ENCODE assay signal across 8 cellular contexts in the genomic region with DNA sequence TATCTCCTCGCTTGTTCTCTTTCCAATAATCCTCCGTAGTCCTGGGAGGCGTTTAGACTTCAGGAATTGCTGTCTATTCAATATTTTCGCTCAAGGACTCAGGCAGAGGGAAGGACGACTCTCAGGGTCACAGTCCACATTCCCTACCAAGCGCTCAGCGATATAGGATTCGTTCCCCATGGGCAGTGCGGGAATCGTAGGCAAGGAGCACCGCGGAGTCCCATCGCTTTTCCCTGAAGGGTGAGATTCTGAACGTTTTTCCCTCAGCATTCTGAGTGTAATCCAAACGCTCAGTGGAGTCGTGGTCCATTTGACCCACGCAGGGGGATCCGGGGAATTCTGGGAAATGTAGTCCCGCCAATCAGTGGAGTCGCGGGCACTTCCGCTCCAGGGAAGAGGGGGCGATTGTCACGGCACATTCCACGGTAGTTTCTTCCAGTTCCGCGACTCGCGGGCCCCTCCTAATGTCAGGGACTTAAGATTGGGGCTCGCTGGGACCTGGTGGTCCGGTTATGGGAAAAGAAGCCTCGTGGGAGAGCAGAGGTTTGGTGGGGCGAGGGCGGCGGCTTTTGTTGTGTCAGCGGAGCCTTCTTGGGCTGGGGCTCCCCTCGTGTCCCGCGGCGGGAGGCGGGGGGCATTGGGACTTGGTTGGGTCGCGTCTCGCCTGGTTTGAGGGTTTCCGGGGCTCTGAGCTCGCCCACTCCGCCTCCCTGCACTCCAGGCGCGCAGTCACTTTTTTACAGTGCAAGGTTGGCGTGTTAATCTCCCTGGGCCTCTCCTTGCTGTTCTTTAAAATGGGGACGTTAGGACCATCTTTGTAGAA. TPM values are rescaled to one million over a fixed set of nuclear protein-coding genes. Genes with fewer than 3 reads are reported as not detected.
DNase-seq lines count a peak whose midpoint lies in the region; ATAC-seq and TF ChIP-seq lines count a peak whose summit lies in the region.

A gene (plus strand): TSS at position 364 of the 823 bp plus-strand sequence. CDS start 3,079 bp downstream, outside the sequence.

- peak within 1 kb of the TSS; percentile 34 for H2BK5ac ChIP-seq in trophoblast cell (ENCODE audit: low read depth, low read length, poor library complexity)

- no peak within 1 kb of the TSS for H2AK5ac ChIP-seq in trophoblast cell (ENCODE audit: low read length)

- intact Hi-C loops in T-helper 1 cell treated with Interleukin-12 subunit alpha and Interleukin-12 subunit beta and Interleukin-4 antibody, amounts not matched to agents 30 ng/mL and 1 ng/mL, for 36 hours (cut with micrococcal nuclease): loop anchor here (1.0 to 2.0 kb wide), 5 partner anchors 24 to 71 kb away; a partner anchor contains a TSS
- intact Hi-C loops in adrenal gland (cut with DNase I) (no loop called here), heart left ventricle (cut with DNase I) (loop anchor here in 3 of 10 donors (1.0 to 2.0 kb wide), 5 partner anchors 23 to 65 kb away; a partner anchor contains a TSS), tibial artery (cut with DNase I; ENCODE audit: low total_unique reads) (no loop called here)

- H3K14ac ChIP-seq in trophoblast cell (ENCODE audit: low read length): peak within 1 kb of the TSS; percentile 65

- H3K9ac ChIP-seq in trophoblast cell (ENCODE audit: low read length): peak within 1 kb of the TSS; percentile 81

- H3K4me1 ChIP-seq in adrenal gland (replicated peaks in 1 of 2) (peaks cover 12 to 15% of the 10 kb centered on the region in 2 donors), heart left ventricle (peaks cover 0 to 19% (median 12%) of the 10 kb centered on the region in 12 donors), trophoblast cell (ENCODE audit: control insufficient read depth in 1 of 2, insufficient read depth in 2 of 2, low read length in 2 of 2) (peaks cover 0 to 3% of the 10 kb centered on the region in 2 experiments), tibial artery (peaks cover 0 to 18% (median 2%) of the 10 kb centered on the region in 4 donors)

- 0 to 1% (median 0%) methylated on average over 28 to 51 of the region's 51 CpGs for WGBS in adrenal gland, 4 donors
- 0 to 1% (median 1%) methylated on average over 44 to 51 of the region's 51 CpGs for WGBS in heart left ventricle, 4 donors
- no CpG with 5 or more reads among the region's 51 CpGs for WGBS in trophoblast cell (ENCODE audit: extremely low coverage, insufficient coverage, insufficient read length)

- H3K4ac ChIP-seq in trophoblast cell (ENCODE audit: low read depth, low read length): peak within 1 kb of the TSS; percentile 9

- TF ChIP-seq CTCF in adrenal gland (IDR thresholded peaks at IDR 0.05) (no peak), heart left ventricle (IDR thresholded peaks at IDR 0.05) (peak in 2 of 12 donors; percentile 8 to 17), tibial artery (IDR thresholded peaks at IDR 0.05) (no peak)

- H3K79me2 ChIP-seq in trophoblast cell (ENCODE audit: control insufficient read depth, insufficient read depth, low read length, poor library complexity): peaks cover 2% of the 10 kb centered on the region

- H3K4me2 ChIP-seq in trophoblast cell (ENCODE audit: low read length): peak within 1 kb of the TSS; percentile 82

- H3K36me3 ChIP-seq in MG63 (peaks cover 26% of the 10 kb centered on the region), adrenal gland (replicated peaks in 1 of 2) (peaks cover 0 to 16% of the 10 kb centered on the region in 2 donors), heart left ventricle (peaks cover 0 to 25% (median 22%) of the 10 kb centered on the region in 9 donors), trophoblast cell (ENCODE audit: control insufficient read depth in 1 of 2, insufficient read depth in 2 of 2, low read length in 2 of 2) (peaks cover 5 to 7% of the 10 kb centered on the region in 2 experiments), tibial artery (peaks cover 24 to 25% (median 25%) of the 10 kb centered on the region in 3 donors)

- peak within 1 kb of the TSS; percentile 58 for H3K18ac ChIP-seq in trophoblast cell (ENCODE audit: low read length)

- H4K8ac ChIP-seq in trophoblast cell (ENCODE audit: low read depth, low read length): peak within 1 kb of the TSS; percentile 79

- peak within 1 kb of the TSS; percentile 60 for H4K91ac ChIP-seq in trophoblast cell (ENCODE audit: low read depth, low read length)

- peak; percentile 1 to 57 for TF ChIP-seq POLR2A in adrenal gland (IDR thresholded peaks at IDR 0.05)
- peak in 1 of 2 donors; percentile 54 for TF ChIP-seq POLR2A in heart left ventricle (IDR thresholded peaks at IDR 0.05)

- DNase-seq in COLO829 (ENCODE audit: low spot score) (peak; percentile 92), MG63 (peak; percentile 88), adrenal gland (peak; percentile 81 to 93 (median 87)), heart left ventricle (peak; percentile 85 to 91 (median 90)), trophoblast cell (peak; percentile 65 to 76), tibial artery (peak; percentile 81 to 91)

- H3K9me3 ChIP-seq in MG63 (peaks cover 8% of the 10 kb centered on the region), adrenal gland (replicated peaks in 1 of 3) (no peaks in the 10 kb centered on the region), heart left ventricle (no peaks in the 10 kb centered on the region), trophoblast cell (ENCODE audit: insufficient read depth, low read depth, low read length) (no peaks in the 10 kb centered on the region), tibial artery (peaks cover 0 to 4% (median 0%) of the 10 kb centered on the region in 3 donors)

- H3K27ac ChIP-seq in adrenal gland: peak within 1 kb of the TSS; percentile 42 to 72 (median 66)
- peak within 1 kb of the TSS; percentile 61 to 90 (median 84) for H3K27ac ChIP-seq in heart left ventricle
- H3K27ac ChIP-seq in trophoblast cell (ENCODE audit: low read depth, low read length): peak within 1 kb of the TSS; percentile 14
- H3K27ac ChIP-seq in tibial artery: peak within 1 kb of the TSS; percentile 73 to 83

- H3K4me3 ChIP-seq in MG63 (peak within 1 kb of the TSS; percentile 82), adrenal gland (peak within 1 kb of the TSS; percentile 68 to 83 (median 72)), heart left ventricle (peak within 1 kb of the TSS; percentile 62 to 98 (median 89)), trophoblast cell (ENCODE audit: low read depth, low read length) (peak within 1 kb of the TSS; percentile 90), tibial artery (peak within 1 kb of the TSS; percentile 72 to 75)

- ATAC-seq in GM21526 (IDR thresholded peaks at IDR 0.05; ENCODE audit: low FRiP score, unreplicated experiment) (peak; percentile 70), heart left ventricle (peak; percentile 93 to 99 (median 98))

- peak within 1 kb of the TSS; percentile 38 for H4K12ac ChIP-seq in trophoblast cell (ENCODE audit: low read depth, low read length)

- no peaks in the 10 kb centered on the region for H3K27me3 ChIP-seq in MG63
- H3K27me3 ChIP-seq in adrenal gland: no peaks in the 10 kb centered on the region
- no peaks in the 10 kb centered on the region for H3K27me3 ChIP-seq in heart left ventricle
- H3K27me3 ChIP-seq in trophoblast cell (ENCODE audit: insufficient read depth, low read length): no peaks in the 10 kb centered on the region
- no peaks in the 10 kb centered on the region for H3K27me3 ChIP-seq in tibial artery

- H3K23ac ChIP-seq in trophoblast cell (ENCODE audit: low read length): no peak within 1 kb of the TSS

- H2BK12ac ChIP-seq in trophoblast cell (ENCODE audit: low read length): no peak within 1 kb of the TSS

- peaks cover 6% of the 10 kb centered on the region for H3K79me1 ChIP-seq in trophoblast cell (ENCODE audit: low read length)

- H2BK120ac ChIP-seq in trophoblast cell (ENCODE audit: insufficient read depth, low read length, poor library complexity): peak within 1 kb of the TSS; percentile 27

- H2AFZ ChIP-seq in trophoblast cell (ENCODE audit: insufficient read depth, low read length, poor library complexity): peak within 1 kb of the TSS; percentile 65

RNA-seq across cellular contexts. Expression of the gene that starts here (rescaled TPM):
- total RNA-seq in MG63 (2014; rRNA removed; shearing (Covaris generic); ENCODE audit: low replicate concordance): 3.9 and 10.0 TPM in 2 replicates
- total RNA-seq in T-helper 1 cell treated with Interleukin-12 subunit alpha and Interleukin-12 subunit beta and Interleukin-4 antibody, amounts not matched to agents 30 ng/mL and 1 ng/mL, for 36 hours: 11.7 and 13.2 TPM in 2 replicates
- total RNA-seq in adrenal gland: 10 to 100 TPM in 7 of 8 donors, 1 to 10 TPM in 1; 5.9 to 15.2 (median 13.3) TPM
- 10 to 100 TPM in 1 of 3 donors, 1 to 10 TPM in 2; 2.4 to 11.0 (median 5.1) TPM for polyA plus RNA-seq in adrenal gland
- 10 to 100 TPM in 3 of 9 donors, 1 to 10 TPM in 6; 4.6 to 12.8 (median 9.4) TPM for total RNA-seq in heart left ventricle
- 1 to 10 TPM; 4.5 to 4.7 TPM for polyA plus RNA-seq in heart left ventricle
- 3.7 and 3.8 TPM in 2 replicates for polyA plus RNA-seq in trophoblast cell (2013)

Comparison
In these comparisons a context has a peak if more than half of its experiments do, and no peak if none do; other contexts are left out.
1. Peak in every context shown above with its lines: DNase-seq, ATAC-seq, H3K4me3 ChIP-seq and H3K27ac ChIP-seq.
2. H3K27ac ChIP-seq: peak in every context shown above with its lines; median percentile 84 in heart left ventricle; 78 in tibial artery; 66 in adrenal gland; 14 in trophoblast cell.